ENCODE assay signal across 10 cellular contexts in the genomic region with DNA sequence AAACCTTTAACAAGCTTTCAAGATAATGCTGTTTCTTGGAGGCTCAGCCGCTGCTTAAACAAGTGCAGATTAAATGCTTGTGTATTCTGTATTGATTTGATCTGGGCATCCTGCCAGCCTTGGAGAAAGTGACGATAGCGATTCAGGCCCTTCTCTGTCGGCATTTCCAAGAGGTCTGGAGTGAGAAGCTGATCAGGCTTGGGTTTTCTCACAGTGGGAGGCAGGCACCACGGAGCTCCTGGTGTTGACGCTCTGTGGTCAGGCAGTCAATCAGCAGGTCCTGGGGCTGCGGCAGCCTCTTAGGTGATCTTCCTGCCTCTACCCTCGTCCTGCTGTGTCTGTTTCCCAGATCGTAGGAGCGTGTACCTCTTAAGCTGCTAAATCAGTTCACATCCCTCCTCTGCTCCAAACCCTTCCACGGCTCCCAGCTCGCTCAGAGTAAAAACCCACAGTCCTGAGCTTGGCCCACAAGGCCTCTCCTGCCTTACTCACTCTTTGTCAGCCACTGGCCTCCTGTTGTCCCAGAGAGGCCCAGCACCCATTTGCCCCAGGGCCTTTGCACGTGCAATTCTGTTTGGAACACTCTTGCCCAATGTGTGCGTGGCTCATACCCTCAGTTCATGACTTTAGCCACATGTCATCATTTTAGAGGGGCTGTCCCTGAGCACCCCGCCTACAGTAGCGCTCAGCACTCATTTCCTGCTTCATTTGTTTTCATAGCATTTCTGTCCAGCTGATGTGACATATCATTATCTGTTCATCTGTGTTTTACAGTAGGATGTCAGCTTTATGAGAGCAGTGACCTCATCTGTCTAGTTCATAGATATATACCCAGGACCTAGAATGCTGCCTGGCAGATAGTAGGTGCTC. TPM values are rescaled to one million over a fixed set of nuclear protein-coding genes. Genes with fewer than 3 reads are reported as not detected.
DNase-seq lines count a peak whose midpoint lies in the region; ATAC-seq and TF ChIP-seq lines count a peak whose summit lies in the region.
"Had no signal": no experiment of that assay in that cellular context is flagged by ENCODE, and none has a peak within 500 bp of the region (broad histone marks: within the 10 kb centered on the region; RNA-seq: fewer than 3 reads in every experiment).

No MANE protein-coding gene starts in this region.

- intact Hi-C loops in psoas muscle (cut with DNase I): no loop called here

- peaks cover 96% of the 10 kb centered on the region for H3K27me3 Mint-ChIP-seq in endodermal cell (ENCODE audit: insufficient read depth)

- TF ChIP-seq CTCF in endodermal cell (conservative IDR thresholded peaks at IDR 0.05) (no peak), psoas muscle (IDR thresholded peaks at IDR 0.05) (no peak)

- no peak overlapping the region for H3K27ac Mint-ChIP-seq in endodermal cell

- H3K4me3 ChIP-seq in endodermal cell (ENCODE audit: low read length) (no peak overlapping the region), psoas muscle (no peak overlapping the region)
- H3K4me3 ChIP-seq: BLaER1 had no signal

- no peak overlapping the region for H3K4me3 Mint-ChIP-seq in endodermal cell

- H3K4me1 ChIP-seq in endodermal cell (ENCODE audit: control insufficient read depth, insufficient read depth, low read length) (peaks cover 7% of the 10 kb centered on the region), psoas muscle (no peaks in the 10 kb centered on the region)

- ATAC-seq in HG02588 (IDR thresholded peaks at IDR 0.05; ENCODE audit: unreplicated experiment) (no peak), psoas muscle (no peak)

- no peaks in the 10 kb centered on the region for H3K36me3 ChIP-seq in endodermal cell (ENCODE audit: control insufficient read depth, insufficient read depth, low read length)
- H3K36me3 ChIP-seq in psoas muscle (ENCODE audit: insufficient read depth in 1 of 2, low read depth in 1 of 2): no peaks in the 10 kb centered on the region
- H3K36me3 ChIP-seq: BLaER1 had no signal

- H3K36me3 Mint-ChIP-seq in endodermal cell (ENCODE audit: low read depth): peaks cover 3% of the 10 kb centered on the region

- 69 to 86% methylated on average over 14 to 16 of the region's 16 CpGs for WGBS in endodermal cell (ENCODE audit: insufficient coverage in 1 of 2, insufficient read length in 1 of 2), 2 experiments
- 70 to 80% (median 77%) methylated on average over 16 of the region's 16 CpGs for WGBS in psoas muscle, 3 donors

- DNase-seq in Ammon's horn (ENCODE audit: low spot score) (peak; percentile 55), ELR (ENCODE audit: low read depth) (peak; percentile 23), NCI-H524 treated with DMSO at 0.1 percent for 48 hours (lab: John Stamatoyannopoulos, UW) (peak; percentile 21), endodermal cell (peak; percentile 90), substantia nigra (lab: John Stamatoyannopoulos, UW) (no peak), psoas muscle (no peak)
- no peak for DNase-seq in activated T-cell treated with anti-CD3 and anti-CD28 coated beads, Interleukin-2, amount 50 U/mL, for 48 hours
- DNase-seq: effector CD8-positive, alpha-beta T cell had no signal

- H3K9me3 Mint-ChIP-seq in endodermal cell: no peaks in the 10 kb centered on the region

- H3K9me3 ChIP-seq in endodermal cell (ENCODE audit: control insufficient read depth, low read length) (no peaks in the 10 kb centered on the region), psoas muscle (no peaks in the 10 kb centered on the region)
- H3K9me3 ChIP-seq: BLaER1 had no signal

- H3K4me1 Mint-ChIP-seq in endodermal cell: peaks cover 10% of the 10 kb centered on the region

- H3K27ac ChIP-seq in endodermal cell (ENCODE audit: low read depth, low read length): no peak overlapping the region
- no peak overlapping the region for H3K27ac ChIP-seq in substantia nigra (ENCODE audit: low read depth, low read length, poor library complexity, severe bottlenecking)
- no peak overlapping the region for H3K27ac ChIP-seq in psoas muscle
- H3K27ac ChIP-seq: BLaER1 had no signal

- peaks cover 77% of the 10 kb centered on the region for H3K27me3 ChIP-seq in endodermal cell (ENCODE audit: control insufficient read depth, insufficient read depth, low read length, poor library complexity, severe bottlenecking)
- H3K27me3 ChIP-seq in psoas muscle (ENCODE audit: insufficient read depth in 3 of 3, low read length in 2 of 3): peaks cover 0 to 9% (median 3%) of the 10 kb centered on the region in 3 donors
- H3K27me3 ChIP-seq: BLaER1 had no signal

- no peak overlapping the region for H3K9ac ChIP-seq in endodermal cell (ENCODE audit: extremely low read depth, low read length, poor library complexity, severe bottlenecking)
- H3K9ac ChIP-seq: BLaER1 had no signal

RNA-seq across cellular contexts. Expression of gene TMEM132B, which starts 34.5 kb away (rescaled TPM):
- total RNA-seq in endodermal cell (10 to 100 TPM; 19.5 to 47.0 TPM), psoas muscle (1 to 10 TPM in 2 of 4 donors, under 1 TPM in 2; 0.41 to 4.1 (median 1.1) TPM)
- 12.5 TPM for polyA plus RNA-seq in endodermal cell (2013, experiment 1 of 2)
- 15.5 TPM for polyA plus RNA-seq in endodermal cell (2013, experiment 2 of 2)
- polyA plus RNA-seq in psoas muscle: under 1 TPM; 0.13 to 0.25 (median 0.23) TPM

Comparison
In these comparisons a context has a peak if more than half of its experiments do, and no peak if none do; other contexts are left out.
1. DNase-seq: peak in Ammon's horn (single experiment), ELR (single experiment), NCI-H524 treated with DMSO at 0.1 percent for 48 hours (single experiment) and endodermal cell (single experiment); none in substantia nigra (0 of 49), activated T-cell treated with anti-CD3 and anti-CD28 coated beads, Interleukin-2, amount 50 U/mL, for 48 hours (0 of 2) and psoas muscle (0 of 2).
2. RNA of gene TMEM132B, which starts 34.5 kb away (total RNA-seq): 19.5 to 47.0 TPM in endodermal cell; 0.41 to 4.1 TPM in psoas muscle; every median in the first group is over 4 times any median in the second.